In the genomic region with DNA sequence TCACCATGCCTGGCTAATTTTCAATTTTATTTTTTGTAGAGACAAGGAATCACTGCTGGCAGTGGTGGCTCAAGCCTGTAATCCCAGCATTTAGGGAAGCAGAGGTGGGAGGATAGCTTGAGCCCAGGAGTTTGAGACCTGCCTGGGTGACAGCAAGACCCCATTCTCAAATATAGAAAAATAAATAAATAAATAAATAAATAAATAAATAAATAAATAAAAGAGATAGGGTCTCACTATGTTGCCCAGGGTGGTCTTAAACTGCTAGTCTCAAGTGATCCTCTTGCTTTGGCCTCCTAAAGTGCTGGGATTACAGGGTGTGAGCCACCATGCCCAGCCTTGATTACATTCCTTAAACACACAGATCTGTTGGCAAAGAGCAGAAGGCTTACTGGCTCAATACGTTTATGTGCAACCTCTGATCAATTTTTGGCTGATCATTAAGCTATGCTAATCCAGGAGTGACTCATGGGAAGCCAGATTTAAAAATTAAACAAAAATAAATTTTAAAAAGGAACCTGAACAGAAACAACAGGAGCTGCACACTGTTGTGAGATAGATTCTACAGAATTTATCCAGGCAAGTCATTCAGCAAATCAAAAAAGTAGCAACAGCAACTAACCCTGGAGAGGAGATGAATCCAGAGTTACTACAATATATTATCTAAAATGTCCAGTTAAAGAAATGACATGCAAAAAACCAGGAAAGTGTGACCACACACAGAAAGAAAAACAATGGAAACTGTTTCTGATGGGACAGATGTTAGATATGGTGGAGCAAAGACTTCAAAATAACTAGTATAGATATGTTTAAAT, we compare ENCODE assay signal across 19 cellular contexts.
"Had no signal": no experiment of that assay in that cellular context is flagged by ENCODE, and none has a peak within 500 bp of the region (broad histone marks: within the 10 kb centered on the region; RNA-seq: fewer than 3 reads in every experiment).

No MANE protein-coding gene starts in this region.

- H3K4me1 Mint-ChIP-seq: naive thymus-derived CD4-positive, alpha-beta T cell; nephron progenitor cell had no signal

- ATAC-seq: effector memory CD8-positive, alpha-beta T cell; heart left ventricle; lower lobe of right lung; naive thymus-derived CD4-positive, alpha-beta T cell; right cardiac atrium had no signal

- H3K4me3 Mint-ChIP-seq: dendritic cell treated with granulocyte-macrophage colony-stimulating factor and Interleukin-4, amounts not matched to agents 40 ng/mL and 50 ng/mL, for 4 days; effector memory CD8-positive, alpha-beta T cell; naive thymus-derived CD4-positive, alpha-beta T cell; nephron progenitor cell; type B pancreatic cell had no signal

- H3K36me3 ChIP-seq: esophagus squamous epithelium, heart left ventricle, lower lobe of right lung, suprapubic skin, thyroid gland had no signal

- H3K9me3 Mint-ChIP-seq: dendritic cell treated with granulocyte-macrophage colony-stimulating factor and Interleukin-4, amounts not matched to agents 40 ng/mL and 50 ng/mL, for 4 days; effector memory CD8-positive, alpha-beta T cell; nephron progenitor cell; type B pancreatic cell had no signal

- H3K27ac Mint-ChIP-seq: dendritic cell treated with granulocyte-macrophage colony-stimulating factor and Interleukin-4, amounts not matched to agents 40 ng/mL and 50 ng/mL, for 4 days; effector memory CD8-positive, alpha-beta T cell; naive thymus-derived CD4-positive, alpha-beta T cell; nephron progenitor cell; type B pancreatic cell had no signal

- FAIRE-seq: urothelium cell line had no signal

- H3K27me3 Mint-ChIP-seq: dendritic cell treated with granulocyte-macrophage colony-stimulating factor and Interleukin-4, amounts not matched to agents 40 ng/mL and 50 ng/mL, for 4 days; effector memory CD8-positive, alpha-beta T cell; type B pancreatic cell had no signal

- H3K27ac ChIP-seq: epithelial cell of prostate, esophagus squamous epithelium, heart left ventricle, lower lobe of right lung, suprapubic skin, thyroid gland had no signal

- H3K36me3 Mint-ChIP-seq: naive thymus-derived CD4-positive, alpha-beta T cell; type B pancreatic cell had no signal

- DNase-seq: effector memory CD8-positive, alpha-beta T cell; esophagus squamous epithelium; foreskin melanocyte; heart left ventricle; hippocampal formation; lower lobe of right lung; mesendoderm; naive thymus-derived CD4-positive, alpha-beta T cell; nephron progenitor cell; right cardiac atrium; stimulated activated CD4-positive, alpha-beta T cell treated with anti-CD3 and anti-CD28 coated beads, Interleukin-2, amount 100 ng/mL, for 48 hours; stimulated activated naive CD4-positive, alpha-beta T cell treated with Interleukin-2 at 50 U/mL for 16 hours; thyroid gland had no signal

- H3K9me3 ChIP-seq: esophagus squamous epithelium, heart left ventricle, lower lobe of right lung, suprapubic skin, thyroid gland had no signal

- H3K4me3 ChIP-seq: esophagus squamous epithelium, heart left ventricle, lower lobe of right lung, smooth muscle cell, suprapubic skin, thyroid gland had no signal

- H3K4me1 ChIP-seq: lower lobe of right lung, suprapubic skin, thyroid gland had no signal

- H3K27me3 ChIP-seq: esophagus squamous epithelium, heart left ventricle, suprapubic skin, thyroid gland had no signal
